20 cellular contexts compared by ENCODE assay signal in genomic region chr10:548212-548897, GRCh38.
DNase-seq lines count a peak whose midpoint lies in the region; TF ChIP-seq lines count a peak whose summit lies in the region.
"Had no signal": no experiment of that assay in that cellular context is flagged by ENCODE, and none has a peak within 500 bp of the region (broad histone marks: within the 10 kb centered on the region; RNA-seq: fewer than 3 reads in every experiment).

No MANE protein-coding gene starts in this region.

- H3K27ac ChIP-seq in right atrium auricular region (no peak overlapping the region), neural cell (ENCODE audit: low read length) (no peak overlapping the region)
- H3K27ac ChIP-seq: RWPE1 had no signal

- peaks cover 12% of the 10 kb centered on the region for H4K20me1 ChIP-seq in neural cell (ENCODE audit: insufficient read depth)

- H3K36me3 Mint-ChIP-seq in glutamatergic neuron (ENCODE audit: unreplicated experiment) = no peaks in the 10 kb centered on the region
- H3K36me3 Mint-ChIP-seq: CD8-positive, alpha-beta T cell had no signal

- TF ChIP-seq EP300 in neural cell (conservative IDR thresholded peaks at IDR 0.05; ENCODE audit: poor library complexity, severe bottlenecking) = no peak

- intact Hi-C loops in cardiac septum (cut with DNase I) = no loop called here

- DNase-seq in cardiac septum (ENCODE audit: low spot score) (peak; percentile 49), right atrium auricular region (ENCODE audit: low spot score) (no peak), glutamatergic neuron (peak; percentile 74), NCI-H774 (lab: John Stamatoyannopoulos, UW) (no peak), MG63 (no peak), DMS114 treated with DMSO at 0.1 percent for 48 hours (lab: John Stamatoyannopoulos, UW; ENCODE audit: unreplicated experiment) (no peak)
- DNase-seq in stimulated activated CD4-positive, alpha-beta T cell treated with anti-CD3 and anti-CD28 coated beads, Interleukin-4, amount 100 ng/mL, for 4 hours = no peak
- DNase-seq: 8988T; CD8-positive, alpha-beta T cell; DND-41; H9; NCI-H1417 treated with DMSO at 0.1 percent for 48 hours; NCI-H1930; NCI-H2171; NCI-H748 treated with DMSO at 0.1 percent for 48 hours; PC-3; SW 1271 had no signal

- H3K36me3 ChIP-seq in right atrium auricular region (no peaks in the 10 kb centered on the region), neural cell (ENCODE audit: insufficient read depth, low read length) (no peaks in the 10 kb centered on the region), MG63 (no peaks in the 10 kb centered on the region; the same call in 1 of the 2 replicates)

- no peak overlapping the region for H3K9ac ChIP-seq in neural cell (ENCODE audit: low read length)

- no peak overlapping the region for H3K27ac Mint-ChIP-seq in glutamatergic neuron (ENCODE audit: unreplicated experiment)
- H3K27ac Mint-ChIP-seq: CD8-positive, alpha-beta T cell had no signal

- no peak for TF ChIP-seq RAD21 in neural cell (conservative IDR thresholded peaks at IDR 0.05)

- no peak overlapping the region for H2AFZ ChIP-seq in neural cell (ENCODE audit: low read depth, low read length)

- H3K9me3 ChIP-seq in right atrium auricular region (no peaks in the 10 kb centered on the region), neural cell (ENCODE audit: low read length) (no peaks in the 10 kb centered on the region), MG63 (no peaks in the 10 kb centered on the region)

- H3K4me1 Mint-ChIP-seq in glutamatergic neuron (ENCODE audit: low read depth, unreplicated experiment) = peaks cover 34% of the 10 kb centered on the region

- no peaks in the 10 kb centered on the region for H3K27me3 ChIP-seq in right atrium auricular region
- no peaks in the 10 kb centered on the region for H3K27me3 ChIP-seq in neural cell (ENCODE audit: insufficient read depth, low read depth, low read length)
- H3K27me3 ChIP-seq in MG63 = no peaks in the 10 kb centered on the region

- H3K9me2 ChIP-seq in neural cell (ENCODE audit: insufficient read depth, low read length) = no peaks in the 10 kb centered on the region

- peaks cover 4% of the 10 kb centered on the region for H3F3A ChIP-seq in neural cell (ENCODE audit: insufficient read depth, low read length, poor library complexity, severe bottlenecking)

- H3K4me1 ChIP-seq in right atrium auricular region = peaks cover 0 to 27% of the 10 kb centered on the region in 2 donors

- H3K79me2 ChIP-seq in neural cell (replicated peaks; ENCODE audit: insufficient read depth, low read length) = peaks cover 58% of the 10 kb centered on the region

- H3K4me3 Mint-ChIP-seq in glutamatergic neuron (ENCODE audit: unreplicated experiment) = no peak overlapping the region
- H3K4me3 Mint-ChIP-seq: CD8-positive, alpha-beta T cell had no signal

- no peak overlapping the region for H3K4me2 ChIP-seq in neural cell (ENCODE audit: low read length)

- H3K9me3 Mint-ChIP-seq in glutamatergic neuron (ENCODE audit: unreplicated experiment) = peaks cover 7% of the 10 kb centered on the region
- H3K9me3 Mint-ChIP-seq: CD8-positive, alpha-beta T cell; H9 had no signal

- TF ChIP-seq CTCF in right atrium auricular region (IDR thresholded peaks at IDR 0.05) = no peak
- TF ChIP-seq CTCF in glutamatergic neuron (IDR thresholded peaks at IDR 0.05; ENCODE audit: partially characterized antibody, unreplicated experiment) = no peak
- TF ChIP-seq CTCF in neural cell (IDR thresholded peaks at IDR 0.05; ENCODE audit: poor library complexity, severe bottlenecking) = no peak

- H3K27me3 Mint-ChIP-seq in glutamatergic neuron (ENCODE audit: unreplicated experiment) = peaks cover 5% of the 10 kb centered on the region

- no peak overlapping the region for H3K4me3 ChIP-seq in right atrium auricular region
- H3K4me3 ChIP-seq in neural cell (ENCODE audit: low read length) = peak overlapping the region; percentile 50
- H3K4me3 ChIP-seq in MG63 = no peak overlapping the region
- H3K4me3 ChIP-seq: K562 had no signal

TF ChIP-seq in neural cell, 6 proteins besides CTCF, POLR2A, EP300 and RAD21:
- TF ChIP-seq TAF1 (IDR thresholded peaks at IDR 0.05; ENCODE audit: low read depth) = no peak
- no peak for TF ChIP-seq POLR2AphosphoS5 (IDR thresholded peaks at IDR 0.05)
- no peak for TF ChIP-seq REST (IDR thresholded peaks at IDR 0.05; ENCODE audit: borderline replicate concordance)
- no peak for TF ChIP-seq EZH2 (IDR thresholded peaks at IDR 0.05; ENCODE audit: borderline replicate concordance, insufficient read depth, low read length, poor library complexity, severe bottlenecking)
- no peak for TF ChIP-seq MXI1 (conservative IDR thresholded peaks at IDR 0.05; ENCODE audit: poor library complexity, severe bottlenecking)
- no peak for TF ChIP-seq SMC3 (conservative IDR thresholded peaks at IDR 0.05; ENCODE audit: poor library complexity)

Comparison
In these comparisons a context has a peak if more than half of its experiments do, and no peak if none do; other contexts are left out.
1. DNase-seq: peak in cardiac septum (single experiment) and glutamatergic neuron (single experiment); none in right atrium auricular region (single experiment), NCI-H774 (single experiment), stimulated activated CD4-positive, alpha-beta T cell treated with anti-CD3 and anti-CD28 coated beads, Interleukin-4, amount 100 ng/mL, for 4 hours (0 of 2), MG63 (single experiment) and DMS114 treated with DMSO at 0.1 percent for 48 hours (single experiment).